In the genomic region with DNA sequence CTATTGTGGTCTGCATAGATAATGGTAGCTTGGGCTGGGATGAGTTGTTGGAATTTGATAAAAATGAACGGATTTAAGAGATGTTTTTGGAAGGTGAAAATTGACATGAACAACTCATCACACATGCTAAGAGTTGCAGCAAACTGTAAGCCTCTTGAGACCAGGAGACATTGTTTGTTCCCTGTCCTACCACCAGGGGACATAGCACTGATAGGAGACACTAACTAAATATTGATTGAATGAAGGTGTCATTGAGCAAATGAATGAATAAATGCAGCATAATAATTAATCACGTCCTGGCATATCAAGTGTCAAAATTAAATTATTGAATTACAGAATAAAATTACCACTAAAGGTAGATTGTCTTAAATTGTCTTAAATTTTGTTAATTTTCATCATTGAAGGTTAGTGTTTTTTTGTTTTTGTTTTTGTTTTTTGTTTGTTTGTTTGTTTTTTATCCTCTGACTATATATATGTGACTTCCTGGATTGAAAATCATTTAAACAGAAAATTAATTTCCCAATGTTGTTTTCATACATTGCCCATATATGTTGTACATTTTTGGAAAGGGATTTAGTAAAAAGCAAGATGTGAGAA, we compare ENCODE assay signal across 2 cellular contexts.
TF ChIP-seq lines count a peak whose summit lies in the region.

No MANE protein-coding gene starts in this region.

TF ChIP-seq in SK-N-SH, 30 proteins besides CTCF, POLR2A, EP300 and RAD21 (continued from another document):
- TF ChIP-seq, protein P1, sequence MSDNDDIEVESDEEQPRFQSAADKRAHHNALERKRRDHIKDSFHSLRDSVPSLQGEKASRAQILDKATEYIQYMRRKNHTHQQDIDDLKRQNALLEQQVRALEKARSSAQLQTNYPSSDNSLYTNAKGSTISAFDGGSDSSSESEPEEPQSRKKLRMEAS (IDR thresholded peaks at IDR 0.05; ENCODE audit: low read depth), result no peak

TF ChIP-seq in SK-N-SH treated with all-trans-retinoic acid at 6 μM for 48 hours, 23 proteins besides CTCF, POLR2A, EP300 and RAD21 (continued from another document):
- TF ChIP-seq, protein P2, sequence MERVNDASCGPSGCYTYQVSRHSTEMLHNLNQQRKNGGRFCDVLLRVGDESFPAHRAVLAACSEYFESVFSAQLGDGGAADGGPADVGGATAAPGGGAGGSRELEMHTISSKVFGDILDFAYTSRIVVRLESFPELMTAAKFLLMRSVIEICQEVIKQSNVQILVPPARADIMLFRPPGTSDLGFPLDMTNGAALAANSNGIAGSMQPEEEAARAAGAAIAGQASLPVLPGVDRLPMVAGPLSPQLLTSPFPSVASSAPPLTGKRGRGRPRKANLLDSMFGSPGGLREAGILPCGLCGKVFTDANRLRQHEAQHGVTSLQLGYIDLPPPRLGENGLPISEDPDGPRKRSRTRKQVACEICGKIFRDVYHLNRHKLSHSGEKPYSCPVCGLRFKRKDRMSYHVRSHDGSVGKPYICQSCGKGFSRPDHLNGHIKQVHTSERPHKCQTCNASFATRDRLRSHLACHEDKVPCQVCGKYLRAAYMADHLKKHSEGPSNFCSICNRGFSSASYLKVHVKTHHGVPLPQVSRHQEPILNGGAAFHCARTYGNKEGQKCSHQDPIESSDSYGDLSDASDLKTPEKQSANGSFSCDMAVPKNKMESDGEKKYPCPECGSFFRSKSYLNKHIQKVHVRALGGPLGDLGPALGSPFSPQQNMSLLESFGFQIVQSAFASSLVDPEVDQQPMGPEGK (CRISPR knock-in tag; IDR thresholded peaks at IDR 0.05; ENCODE audit: borderline replicate concordance), result no peak
